Comparison of ENCODE assay signal across 1 cellular context in the genomic region with DNA sequence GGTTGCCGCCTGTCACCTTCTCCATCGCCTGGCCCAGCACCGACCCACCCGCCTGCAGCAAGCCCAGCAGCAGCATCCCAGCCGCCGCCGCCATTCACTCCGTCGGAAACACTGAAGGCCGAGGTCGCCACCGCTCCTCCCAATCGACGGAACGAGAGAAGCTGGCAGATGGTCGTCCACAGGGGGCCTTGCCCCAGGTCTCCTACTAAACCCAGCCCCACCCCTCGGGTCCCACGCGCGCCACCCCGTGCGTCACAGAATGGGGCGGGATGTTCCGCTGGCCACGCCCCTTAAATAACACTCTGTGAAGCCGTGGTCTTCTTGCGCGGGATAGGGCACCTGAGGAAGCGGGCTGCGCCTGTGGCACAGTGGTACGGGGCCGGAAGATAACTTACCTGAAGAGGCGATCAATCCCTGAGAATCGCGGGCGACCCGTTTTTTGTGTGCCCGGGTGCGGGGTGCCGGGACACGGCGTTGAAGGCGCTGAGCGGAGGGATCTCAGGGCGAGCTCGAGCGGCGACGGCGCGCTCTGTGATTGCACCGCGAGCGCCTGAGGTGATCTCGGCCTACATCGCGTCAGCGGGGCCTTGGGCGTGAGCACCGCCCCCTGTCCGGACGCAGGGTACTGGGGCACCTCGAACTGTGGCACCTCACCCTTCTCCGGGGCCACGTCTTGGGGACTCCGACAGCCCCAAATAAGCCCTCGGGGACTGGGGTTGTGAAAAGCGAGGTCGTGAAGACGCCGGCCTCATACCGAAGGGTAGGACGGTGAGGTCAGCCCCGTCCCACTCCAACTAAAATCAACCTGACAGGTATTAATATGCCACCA.
TF ChIP-seq lines count a peak whose summit lies in the region.

A gene (minus strand): TSS at position 207 of the 829 bp plus-strand sequence. CDS start 113 bp downstream, at position 94.

TF ChIP-seq in K562, 482 proteins besides CTCF, POLR2A, EP300 and RAD21 (continued from another document and continues in another):
- TF ChIP-seq, protein P1, sequence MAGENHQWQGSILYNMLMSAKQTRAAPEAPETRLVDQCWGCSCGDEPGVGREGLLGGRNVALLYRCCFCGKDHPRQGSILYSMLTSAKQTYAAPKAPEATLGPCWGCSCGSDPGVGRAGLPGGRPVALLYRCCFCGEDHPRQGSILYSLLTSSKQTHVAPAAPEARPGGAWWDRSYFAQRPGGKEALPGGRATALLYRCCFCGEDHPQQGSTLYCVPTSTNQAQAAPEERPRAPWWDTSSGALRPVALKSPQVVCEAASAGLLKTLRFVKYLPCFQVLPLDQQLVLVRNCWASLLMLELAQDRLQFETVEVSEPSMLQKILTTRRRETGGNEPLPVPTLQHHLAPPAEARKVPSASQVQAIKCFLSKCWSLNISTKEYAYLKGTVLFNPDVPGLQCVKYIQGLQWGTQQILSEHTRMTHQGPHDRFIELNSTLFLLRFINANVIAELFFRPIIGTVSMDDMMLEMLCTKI (IDR thresholded peaks at IDR 0.05; ENCODE audit: partially characterized antibody), result no peak
- TF ChIP-seq TGIF2 (CRISPR knock-in tag; IDR thresholded peaks at IDR 0.05), result no peak
- no peak for TF ChIP-seq SRSF7 (optimal IDR thresholded peaks at IDR 0.05; ENCODE audit: low read depth, low read length)
- TF ChIP-seq, protein P2, sequence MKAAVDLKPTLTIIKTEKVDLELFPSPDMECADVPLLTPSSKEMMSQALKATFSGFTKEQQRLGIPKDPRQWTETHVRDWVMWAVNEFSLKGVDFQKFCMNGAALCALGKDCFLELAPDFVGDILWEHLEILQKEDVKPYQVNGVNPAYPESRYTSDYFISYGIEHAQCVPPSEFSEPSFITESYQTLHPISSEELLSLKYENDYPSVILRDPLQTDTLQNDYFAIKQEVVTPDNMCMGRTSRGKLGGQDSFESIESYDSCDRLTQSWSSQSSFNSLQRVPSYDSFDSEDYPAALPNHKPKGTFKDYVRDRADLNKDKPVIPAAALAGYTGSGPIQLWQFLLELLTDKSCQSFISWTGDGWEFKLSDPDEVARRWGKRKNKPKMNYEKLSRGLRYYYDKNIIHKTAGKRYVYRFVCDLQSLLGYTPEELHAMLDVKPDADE (conservative IDR thresholded peaks at IDR 0.05; ENCODE audit: control insufficient read depth, low read depth, low read length), result peak; percentile 60; the same call in 1 of the 2 replicates
- TF ChIP-seq, protein P3, sequence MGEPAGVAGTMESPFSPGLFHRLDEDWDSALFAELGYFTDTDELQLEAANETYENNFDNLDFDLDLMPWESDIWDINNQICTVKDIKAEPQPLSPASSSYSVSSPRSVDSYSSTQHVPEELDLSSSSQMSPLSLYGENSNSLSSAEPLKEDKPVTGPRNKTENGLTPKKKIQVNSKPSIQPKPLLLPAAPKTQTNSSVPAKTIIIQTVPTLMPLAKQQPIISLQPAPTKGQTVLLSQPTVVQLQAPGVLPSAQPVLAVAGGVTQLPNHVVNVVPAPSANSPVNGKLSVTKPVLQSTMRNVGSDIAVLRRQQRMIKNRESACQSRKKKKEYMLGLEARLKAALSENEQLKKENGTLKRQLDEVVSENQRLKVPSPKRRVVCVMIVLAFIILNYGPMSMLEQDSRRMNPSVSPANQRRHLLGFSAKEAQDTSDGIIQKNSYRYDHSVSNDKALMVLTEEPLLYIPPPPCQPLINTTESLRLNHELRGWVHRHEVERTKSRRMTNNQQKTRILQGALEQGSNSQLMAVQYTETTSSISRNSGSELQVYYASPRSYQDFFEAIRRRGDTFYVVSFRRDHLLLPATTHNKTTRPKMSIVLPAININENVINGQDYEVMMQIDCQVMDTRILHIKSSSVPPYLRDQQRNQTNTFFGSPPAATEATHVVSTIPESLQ (CRISPR knock-in tag; IDR thresholded peaks at IDR 0.05), result peak; percentile 90; the same call in 1 of the 2 replicates
- TF ChIP-seq HNRNPK (IDR thresholded peaks at IDR 0.05; ENCODE audit: low read depth, low read length, poor library complexity, severe bottlenecking), result no peak
- no peak for TF ChIP-seq RFX1 (IDR thresholded peaks at IDR 0.05)
- TF ChIP-seq MED1 (CRISPR knock-in tag; IDR thresholded peaks at IDR 0.05; ENCODE audit: borderline replicate concordance), result no peak
- TF ChIP-seq, protein P4, sequence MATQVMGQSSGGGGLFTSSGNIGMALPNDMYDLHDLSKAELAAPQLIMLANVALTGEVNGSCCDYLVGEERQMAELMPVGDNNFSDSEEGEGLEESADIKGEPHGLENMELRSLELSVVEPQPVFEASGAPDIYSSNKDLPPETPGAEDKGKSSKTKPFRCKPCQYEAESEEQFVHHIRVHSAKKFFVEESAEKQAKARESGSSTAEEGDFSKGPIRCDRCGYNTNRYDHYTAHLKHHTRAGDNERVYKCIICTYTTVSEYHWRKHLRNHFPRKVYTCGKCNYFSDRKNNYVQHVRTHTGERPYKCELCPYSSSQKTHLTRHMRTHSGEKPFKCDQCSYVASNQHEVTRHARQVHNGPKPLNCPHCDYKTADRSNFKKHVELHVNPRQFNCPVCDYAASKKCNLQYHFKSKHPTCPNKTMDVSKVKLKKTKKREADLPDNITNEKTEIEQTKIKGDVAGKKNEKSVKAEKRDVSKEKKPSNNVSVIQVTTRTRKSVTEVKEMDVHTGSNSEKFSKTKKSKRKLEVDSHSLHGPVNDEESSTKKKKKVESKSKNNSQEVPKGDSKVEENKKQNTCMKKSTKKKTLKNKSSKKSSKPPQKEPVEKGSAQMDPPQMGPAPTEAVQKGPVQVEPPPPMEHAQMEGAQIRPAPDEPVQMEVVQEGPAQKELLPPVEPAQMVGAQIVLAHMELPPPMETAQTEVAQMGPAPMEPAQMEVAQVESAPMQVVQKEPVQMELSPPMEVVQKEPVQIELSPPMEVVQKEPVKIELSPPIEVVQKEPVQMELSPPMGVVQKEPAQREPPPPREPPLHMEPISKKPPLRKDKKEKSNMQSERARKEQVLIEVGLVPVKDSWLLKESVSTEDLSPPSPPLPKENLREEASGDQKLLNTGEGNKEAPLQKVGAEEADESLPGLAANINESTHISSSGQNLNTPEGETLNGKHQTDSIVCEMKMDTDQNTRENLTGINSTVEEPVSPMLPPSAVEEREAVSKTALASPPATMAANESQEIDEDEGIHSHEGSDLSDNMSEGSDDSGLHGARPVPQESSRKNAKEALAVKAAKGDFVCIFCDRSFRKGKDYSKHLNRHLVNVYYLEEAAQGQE (CRISPR knock-in tag; IDR thresholded peaks at IDR 0.05; ENCODE audit: low read depth), result peak; percentile 69; the same call in 1 of the 2 replicates
- no peak for TF ChIP-seq SP2 (IDR thresholded peaks at IDR 0.05; ENCODE audit: extremely low read depth, low read depth, low read length, poor library complexity, severe bottlenecking)
- TF ChIP-seq, protein P5, sequence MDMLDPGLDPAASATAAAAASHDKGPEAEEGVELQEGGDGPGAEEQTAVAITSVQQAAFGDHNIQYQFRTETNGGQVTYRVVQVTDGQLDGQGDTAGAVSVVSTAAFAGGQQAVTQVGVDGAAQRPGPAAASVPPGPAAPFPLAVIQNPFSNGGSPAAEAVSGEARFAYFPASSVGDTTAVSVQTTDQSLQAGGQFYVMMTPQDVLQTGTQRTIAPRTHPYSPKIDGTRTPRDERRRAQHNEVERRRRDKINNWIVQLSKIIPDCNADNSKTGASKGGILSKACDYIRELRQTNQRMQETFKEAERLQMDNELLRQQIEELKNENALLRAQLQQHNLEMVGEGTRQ (CRISPR knock-in tag; IDR thresholded peaks at IDR 0.05), result no peak
- TF ChIP-seq, protein P6, sequence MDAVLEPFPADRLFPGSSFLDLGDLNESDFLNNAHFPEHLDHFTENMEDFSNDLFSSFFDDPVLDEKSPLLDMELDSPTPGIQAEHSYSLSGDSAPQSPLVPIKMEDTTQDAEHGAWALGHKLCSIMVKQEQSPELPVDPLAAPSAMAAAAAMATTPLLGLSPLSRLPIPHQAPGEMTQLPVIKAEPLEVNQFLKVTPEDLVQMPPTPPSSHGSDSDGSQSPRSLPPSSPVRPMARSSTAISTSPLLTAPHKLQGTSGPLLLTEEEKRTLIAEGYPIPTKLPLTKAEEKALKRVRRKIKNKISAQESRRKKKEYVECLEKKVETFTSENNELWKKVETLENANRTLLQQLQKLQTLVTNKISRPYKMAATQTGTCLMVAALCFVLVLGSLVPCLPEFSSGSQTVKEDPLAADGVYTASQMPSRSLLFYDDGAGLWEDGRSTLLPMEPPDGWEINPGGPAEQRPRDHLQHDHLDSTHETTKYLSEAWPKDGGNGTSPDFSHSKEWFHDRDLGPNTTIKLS (IDR thresholded peaks at IDR 0.05; ENCODE audit: borderline replicate concordance, low read depth), result peak; percentile 76
- TF ChIP-seq ZNF263 (CRISPR knock-in tag; IDR thresholded peaks at IDR 0.05; ENCODE audit: borderline replicate concordance), result no peak
- TF ChIP-seq, protein P7, sequence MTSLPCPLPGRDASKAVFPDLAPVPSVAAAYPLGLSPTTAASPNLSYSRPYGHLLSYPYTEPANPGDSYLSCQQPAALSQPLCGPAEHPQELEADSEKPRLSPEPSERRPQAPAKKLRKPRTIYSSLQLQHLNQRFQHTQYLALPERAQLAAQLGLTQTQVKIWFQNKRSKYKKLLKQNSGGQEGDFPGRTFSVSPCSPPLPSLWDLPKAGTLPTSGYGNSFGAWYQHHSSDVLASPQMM (CRISPR knock-in tag; IDR thresholded peaks at IDR 0.05), result no peak
- peak; percentile 80; the same call in 1 of the 2 replicates for TF ChIP-seq ZNF232 (CRISPR knock-in tag; IDR thresholded peaks at IDR 0.05)
- TF ChIP-seq FOS (IDR thresholded peaks at IDR 0.05; ENCODE audit: extremely low read depth, insufficient read length), result no peak
- no peak for TF ChIP-seq STAT5B (CRISPR knock-in tag; IDR thresholded peaks at IDR 0.05)
- TF ChIP-seq NFIX (CRISPR knock-in tag; IDR thresholded peaks at IDR 0.05; ENCODE audit: low read depth), result no peak
- no peak for TF ChIP-seq ZNF212 (CRISPR knock-in tag; IDR thresholded peaks at IDR 0.05)
- peak; percentile 93 for TF ChIP-seq RB1 (IDR thresholded peaks at IDR 0.05; ENCODE audit: low read depth)
- TF ChIP-seq BCOR (IDR thresholded peaks at IDR 0.05), result peak; percentile 80
- no peak for TF ChIP-seq ZNF197 (CRISPR knock-in tag; IDR thresholded peaks at IDR 0.05; ENCODE audit: low read depth)
- peak; percentile 10; the same call in 1 of the 2 replicates for TF ChIP-seq RHOXF2B (CRISPR knock-in tag; conservative IDR thresholded peaks at IDR 0.05)
- TF ChIP-seq DPF2 (IDR thresholded peaks at IDR 0.05), result peak; percentile 72
- no peak for TF ChIP-seq ZNF23 (CRISPR knock-in tag; IDR thresholded peaks at IDR 0.05)
- TF ChIP-seq HNRNPH1 (optimal IDR thresholded peaks at IDR 0.05; ENCODE audit: low read depth, low read length), result no peak
- TF ChIP-seq, protein P8, sequence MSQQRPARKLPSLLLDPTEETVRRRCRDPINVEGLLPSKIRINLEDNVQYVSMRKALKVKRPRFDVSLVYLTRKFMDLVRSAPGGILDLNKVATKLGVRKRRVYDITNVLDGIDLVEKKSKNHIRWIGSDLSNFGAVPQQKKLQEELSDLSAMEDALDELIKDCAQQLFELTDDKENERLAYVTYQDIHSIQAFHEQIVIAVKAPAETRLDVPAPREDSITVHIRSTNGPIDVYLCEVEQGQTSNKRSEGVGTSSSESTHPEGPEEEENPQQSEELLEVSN (IDR thresholded peaks at IDR 0.05; ENCODE audit: borderline replicate concordance in 1 of 2, extremely low read depth in 1 of 2, insufficient read depth in 1 of 2, insufficient read length in 1 of 2, low read depth in 1 of 2, low read length in 1 of 2, poor library complexity in 1 of 2, severe bottlenecking in 1 of 2), result peak; percentile 73 to 89
- TF ChIP-seq, protein P9, sequence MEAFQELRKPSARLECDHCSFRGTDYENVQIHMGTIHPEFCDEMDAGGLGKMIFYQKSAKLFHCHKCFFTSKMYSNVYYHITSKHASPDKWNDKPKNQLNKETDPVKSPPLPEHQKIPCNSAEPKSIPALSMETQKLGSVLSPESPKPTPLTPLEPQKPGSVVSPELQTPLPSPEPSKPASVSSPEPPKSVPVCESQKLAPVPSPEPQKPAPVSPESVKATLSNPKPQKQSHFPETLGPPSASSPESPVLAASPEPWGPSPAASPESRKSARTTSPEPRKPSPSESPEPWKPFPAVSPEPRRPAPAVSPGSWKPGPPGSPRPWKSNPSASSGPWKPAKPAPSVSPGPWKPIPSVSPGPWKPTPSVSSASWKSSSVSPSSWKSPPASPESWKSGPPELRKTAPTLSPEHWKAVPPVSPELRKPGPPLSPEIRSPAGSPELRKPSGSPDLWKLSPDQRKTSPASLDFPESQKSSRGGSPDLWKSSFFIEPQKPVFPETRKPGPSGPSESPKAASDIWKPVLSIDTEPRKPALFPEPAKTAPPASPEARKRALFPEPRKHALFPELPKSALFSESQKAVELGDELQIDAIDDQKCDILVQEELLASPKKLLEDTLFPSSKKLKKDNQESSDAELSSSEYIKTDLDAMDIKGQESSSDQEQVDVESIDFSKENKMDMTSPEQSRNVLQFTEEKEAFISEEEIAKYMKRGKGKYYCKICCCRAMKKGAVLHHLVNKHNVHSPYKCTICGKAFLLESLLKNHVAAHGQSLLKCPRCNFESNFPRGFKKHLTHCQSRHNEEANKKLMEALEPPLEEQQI (IDR thresholded peaks at IDR 0.05), result peak; percentile 99
- TF ChIP-seq, protein P10, sequence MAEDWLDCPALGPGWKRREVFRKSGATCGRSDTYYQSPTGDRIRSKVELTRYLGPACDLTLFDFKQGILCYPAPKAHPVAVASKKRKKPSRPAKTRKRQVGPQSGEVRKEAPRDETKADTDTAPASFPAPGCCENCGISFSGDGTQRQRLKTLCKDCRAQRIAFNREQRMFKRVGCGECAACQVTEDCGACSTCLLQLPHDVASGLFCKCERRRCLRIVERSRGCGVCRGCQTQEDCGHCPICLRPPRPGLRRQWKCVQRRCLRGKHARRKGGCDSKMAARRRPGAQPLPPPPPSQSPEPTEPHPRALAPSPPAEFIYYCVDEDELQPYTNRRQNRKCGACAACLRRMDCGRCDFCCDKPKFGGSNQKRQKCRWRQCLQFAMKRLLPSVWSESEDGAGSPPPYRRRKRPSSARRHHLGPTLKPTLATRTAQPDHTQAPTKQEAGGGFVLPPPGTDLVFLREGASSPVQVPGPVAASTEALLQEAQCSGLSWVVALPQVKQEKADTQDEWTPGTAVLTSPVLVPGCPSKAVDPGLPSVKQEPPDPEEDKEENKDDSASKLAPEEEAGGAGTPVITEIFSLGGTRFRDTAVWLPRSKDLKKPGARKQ (CRISPR knock-in tag; IDR thresholded peaks at IDR 0.05), result no peak
- no peak for TF ChIP-seq SMAD2 (IDR thresholded peaks at IDR 0.05; ENCODE audit: low read depth, low read length)
- TF ChIP-seq, protein P11, sequence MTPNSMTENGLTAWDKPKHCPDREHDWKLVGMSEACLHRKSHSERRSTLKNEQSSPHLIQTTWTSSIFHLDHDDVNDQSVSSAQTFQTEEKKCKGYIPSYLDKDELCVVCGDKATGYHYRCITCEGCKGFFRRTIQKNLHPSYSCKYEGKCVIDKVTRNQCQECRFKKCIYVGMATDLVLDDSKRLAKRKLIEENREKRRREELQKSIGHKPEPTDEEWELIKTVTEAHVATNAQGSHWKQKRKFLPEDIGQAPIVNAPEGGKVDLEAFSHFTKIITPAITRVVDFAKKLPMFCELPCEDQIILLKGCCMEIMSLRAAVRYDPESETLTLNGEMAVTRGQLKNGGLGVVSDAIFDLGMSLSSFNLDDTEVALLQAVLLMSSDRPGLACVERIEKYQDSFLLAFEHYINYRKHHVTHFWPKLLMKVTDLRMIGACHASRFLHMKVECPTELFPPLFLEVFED (CRISPR knock-in tag; conservative IDR thresholded peaks at IDR 0.05), result no peak
- TF ChIP-seq ZNF778 (CRISPR knock-in tag; IDR thresholded peaks at IDR 0.05), result no peak
- TF ChIP-seq KLF16 (IDR thresholded peaks at IDR 0.05), result no peak
- TF ChIP-seq FOXK2 (conservative IDR thresholded peaks at IDR 0.05 in 1 of 2, IDR thresholded peaks at IDR 0.05 in 1 of 2; ENCODE audit: low read depth in 2 of 2), result peak; percentile 71 to 81; a peak in 3 of 4 replicates
- TF ChIP-seq SMARCE1 (IDR thresholded peaks at IDR 0.05), result peak; percentile 40
